In genomic region chr19:12721656-12722565, GRCh38 we compare ENCODE assay signal across 8 cellular contexts. TPM values are rescaled to one million over a fixed set of nuclear protein-coding genes. Genes with fewer than 3 reads are reported as not detected.
A peak's percentile ranks its signal among the peaks of the same experiment; 100 is the strongest.
DNase-seq lines count a peak whose midpoint lies in the region; ATAC-seq and TF ChIP-seq lines count a peak whose summit lies in the region.

No MANE protein-coding gene starts in this region.

- 0 to 1% (median 1%) methylated on average over 13 to 65 of the region's 65 CpGs for WGBS in adrenal gland, 4 donors

- peaks cover 39% of the 10 kb centered on the region for H3K79me2 ChIP-seq in parathyroid adenoma

- TF ChIP-seq CTCF in AG10803 (conservative IDR thresholded peaks at IDR 0.05; ENCODE audit: low read length) (no peak), RWPE1 (conservative IDR thresholded peaks at IDR 0.05; ENCODE audit: low read depth) (no peak), adrenal gland (IDR thresholded peaks at IDR 0.05) (no peak), cardiac muscle cell (IDR thresholded peaks at IDR 0.05; ENCODE audit: low read depth, low read length) (no peak), parathyroid adenoma (IDR thresholded peaks at IDR 0.05) (no peak)

- H3K27ac ChIP-seq in RWPE1 (peak overlapping the region; percentile 91), adrenal gland (peak overlapping the region; percentile 89 to 99 (median 92)), cardiac muscle cell (peak overlapping the region; percentile 99), parathyroid adenoma (peak overlapping the region; percentile 86)

- H3K9ac ChIP-seq in parathyroid adenoma: peak overlapping the region; percentile 92

- intact Hi-C loops in adrenal gland (cut with DNase I): no loop called here

- H3K36me3 ChIP-seq in adrenal gland (replicated peaks in 1 of 2) (peaks cover 0 to 20% of the 10 kb centered on the region in 2 donors), cardiac muscle cell (peaks cover 5% of the 10 kb centered on the region), parathyroid adenoma (ENCODE audit: control insufficient read depth, insufficient read depth, low read length) (no peaks in the 10 kb centered on the region)

- ATAC-seq in GM18907 (IDR thresholded peaks at IDR 0.05; ENCODE audit: unreplicated experiment) (peak; percentile 26), HG03439 (IDR thresholded peaks at IDR 0.05; ENCODE audit: unreplicated experiment) (peak; percentile 14)

- H3K9me3 ChIP-seq in adrenal gland (replicated peaks in 1 of 3) (no peaks in the 10 kb centered on the region), cardiac muscle cell (ENCODE audit: low read depth) (no peaks in the 10 kb centered on the region), parathyroid adenoma (ENCODE audit: control insufficient read depth, low read length) (no peaks in the 10 kb centered on the region)

- no peaks in the 10 kb centered on the region for H3K27me3 ChIP-seq in adrenal gland
- no peaks in the 10 kb centered on the region for H3K27me3 ChIP-seq in cardiac muscle cell
- H3K27me3 ChIP-seq in parathyroid adenoma (ENCODE audit: control insufficient read depth, insufficient read depth, low read length): no peaks in the 10 kb centered on the region

- DNase-seq in AG10803 (ENCODE audit: low read depth) (peak; percentile 70), RWPE1 (ENCODE audit: low spot score) (peak; percentile 67), adrenal gland (peak; percentile 68 to 80 (median 75)), cardiac muscle cell (ENCODE audit: low read depth in 1 of 2, low spot score in 1 of 2) (peak; percentile 87 to 94), foreskin melanocyte (no peak)

- no peak for TF ChIP-seq POLR2A in adrenal gland (IDR thresholded peaks at IDR 0.05)

- CTCF ChIA-PET in RWPE1 (lab: Yijun Ruan, JAX): interaction anchor here (0.6 to 1.4 kb wide), 3 partner anchors 8 to 32 kb away, joined by 3 to 4 read pairs (median 3); no protein-coding TSS in a partner anchor

- H2AFZ ChIP-seq in parathyroid adenoma: peak overlapping the region; percentile 99

- H3K4me1 ChIP-seq in adrenal gland (replicated peaks in 1 of 2) (peaks cover 20 to 27% of the 10 kb centered on the region in 2 donors), cardiac muscle cell (ENCODE audit: low read depth) (peaks cover 7% of the 10 kb centered on the region), parathyroid adenoma (peaks cover 13% of the 10 kb centered on the region)

- H3K4me2 ChIP-seq in parathyroid adenoma (ENCODE audit: low read length): peak overlapping the region; percentile 99

- peak overlapping the region; percentile 86 for H3K4me3 ChIP-seq in AG10803 (ENCODE audit: low read length)
- peak overlapping the region in 3 of 4 donors; percentile 64 to 98 (median 69) for H3K4me3 ChIP-seq in adrenal gland
- H3K4me3 ChIP-seq in cardiac muscle cell: peak overlapping the region; percentile 64
- H3K4me3 ChIP-seq in parathyroid adenoma (ENCODE audit: low read depth, low read length): peak overlapping the region; percentile 90

- POLR2A ChIA-PET in RWPE1 (lab: Yijun Ruan, JAX; ENCODE audit: low non-redundant PET): interaction anchor here (0.7 kb wide), 1 partner anchor 1627 kb away, joined by 7 read pairs; no protein-coding TSS in a partner anchor

RNA-seq across cellular contexts. Expression of gene TNPO2, which starts 1.8 kb away (rescaled TPM):
- total RNA-seq in adrenal gland: 100 to 1,000 TPM in 2 of 8 donors, 10 to 100 TPM in 6; 43.4 to 104 (median 79.0) TPM
- 10 to 100 TPM; 43.4 to 99.2 (median 58.4) TPM for polyA plus RNA-seq in adrenal gland
- 43.4 and 68.6 TPM in 2 replicates for total RNA-seq in cardiac muscle cell
- polyA plus RNA-seq in cardiac muscle cell: 20.1 and 20.5 TPM in 2 replicates

RNA-seq across cellular contexts. Expression of gene TRIR, which starts 12.6 kb away (rescaled TPM):
- total RNA-seq in adrenal gland (100 to 1,000 TPM; 125 to 423 (median 258) TPM), cardiac muscle cell (307 and 371 TPM in 2 replicates)
- polyA plus RNA-seq in adrenal gland (100 to 1,000 TPM; 162 to 405 (median 338) TPM), cardiac muscle cell (175 and 218 TPM in 2 replicates)

RNA-seq across cellular contexts. Expression of gene GET3, which starts 15.4 kb away (rescaled TPM):
- total RNA-seq in adrenal gland (10 to 100 TPM; 76.1 to 97.7 (median 82.5) TPM), cardiac muscle cell (44.8 and 73.6 TPM in 2 replicates)
- polyA plus RNA-seq in adrenal gland (10 to 100 TPM; 50.3 to 74.1 (median 56.7) TPM), cardiac muscle cell (88.3 and 103 TPM in 2 replicates)

RNA-seq across cellular contexts. Expression of gene FBXW9, which starts 25.5 kb away (rescaled TPM):
- total RNA-seq in adrenal gland (10 to 100 TPM in 4 of 8 donors, 1 to 10 TPM in 4; 6.9 to 14.7 (median 10.6) TPM), cardiac muscle cell (17.2 and 32.7 TPM in 2 replicates)
- polyA plus RNA-seq in adrenal gland (1 to 10 TPM; 2.1 to 6.8 (median 6.4) TPM), cardiac muscle cell (25.6 and 29.6 TPM in 2 replicates)

RNA-seq across cellular contexts. Expression of gene BEST2, which starts 29.7 kb away (rescaled TPM):
- not detected for total RNA-seq in adrenal gland
- not detected for polyA plus RNA-seq in adrenal gland
- not detected in 2 replicates for total RNA-seq in cardiac muscle cell
- not detected in 2 replicates for polyA plus RNA-seq in cardiac muscle cell
